In genomic region chr5:115291397-115291796, GRCh38 we compare ENCODE assay signal across 32 cellular contexts.
"Had no signal": no experiment of that assay in that cellular context is flagged by ENCODE, and none has a peak within 500 bp of the region (broad histone marks: within the 10 kb centered on the region; RNA-seq: fewer than 3 reads in every experiment).

No MANE protein-coding gene starts in this region.

- H3K27ac ChIP-seq: neural progenitor cell, ovary, parathyroid adenoma, psoas muscle, skin epidermis, spleen, suprapubic skin, testis, tibial artery, transverse colon, upper lobe of left lung, vagina had no signal

- H3K4me3 Mint-ChIP-seq: naive thymus-derived CD4-positive, alpha-beta T cell; natural killer cell; nephron; neural progenitor cell; stimulated activated memory B cell treated with anti-CD40 and anti-IgM and Interleukin-4, amounts not matched to agents 10 μg/mL and 1 μg/mL and 100 μg/mL, for 72 hours; stimulated activated naive CD8-positive, alpha-beta T cell treated with anti-CD3 and anti-CD28 coated beads, Interleukin-15, amount 100 ng/mL, for 72 hours had no signal

- H3K4me1 ChIP-seq: parathyroid adenoma had no signal

- H3K27ac Mint-ChIP-seq: naive thymus-derived CD4-positive, alpha-beta T cell; natural killer cell; nephron; neural progenitor cell; progenitor cell of endocrine pancreas; stimulated activated memory B cell treated with anti-CD40 and anti-IgM and Interleukin-4, amounts not matched to agents 10 μg/mL and 1 μg/mL and 100 μg/mL, for 72 hours; stimulated activated naive CD8-positive, alpha-beta T cell treated with anti-CD3 and anti-CD28 coated beads, Interleukin-15, amount 100 ng/mL, for 72 hours had no signal

- H3K27me3 ChIP-seq: neural progenitor cell, ovary, spleen, suprapubic skin, testis, tibial artery, transverse colon, upper lobe of left lung, vagina had no signal

- H3K9me3 ChIP-seq: ovary, psoas muscle, suprapubic skin, testis, tibial artery, upper lobe of left lung, vagina had no signal

- H2AFZ ChIP-seq: neural progenitor cell, parathyroid adenoma had no signal

- FAIRE-seq: urothelium cell line had no signal

- H3K27me3 Mint-ChIP-seq: progenitor cell of endocrine pancreas; stimulated activated memory B cell treated with anti-CD40 and anti-IgM and Interleukin-4, amounts not matched to agents 10 μg/mL and 1 μg/mL and 100 μg/mL, for 72 hours; stimulated activated naive CD8-positive, alpha-beta T cell treated with anti-CD3 and anti-CD28 coated beads, Interleukin-15, amount 100 ng/mL, for 72 hours had no signal

- ATAC-seq: naive thymus-derived CD4-positive, alpha-beta T cell; natural killer cell; psoas muscle; right cardiac atrium; sciatic nerve; stimulated activated memory B cell treated with anti-CD40 and anti-IgM and Interleukin-4, amounts not matched to agents 10 μg/mL and 1 μg/mL and 100 μg/mL, for 72 hours; stimulated activated naive CD8-positive, alpha-beta T cell treated with anti-CD3 and anti-CD28 coated beads, Interleukin-15, amount 100 ng/mL, for 72 hours; stimulated activated naive CD8-positive, alpha-beta T cell treated with anti-CD3 and anti-CD28 coated beads, Interleukin-15, Interleukin-2, amounts not matched to agents 100 U/mL and 50 U/mL, for 24 hours had no signal

- H3K4me3 ChIP-seq: neural progenitor cell, ovary, psoas muscle, skin epidermis, smooth muscle cell, spleen, suprapubic skin, testis, tibial artery, transverse colon, upper lobe of left lung, vagina had no signal

- H3K9ac ChIP-seq: neural progenitor cell, parathyroid adenoma had no signal

- DNase-seq: naive thymus-derived CD4-positive, alpha-beta T cell; natural killer cell; occipital lobe; ovary; posterior cingulate gyrus; psoas muscle; right cardiac atrium; spleen; stimulated activated CD4-positive, alpha-beta T cell treated with anti-CD3 and anti-CD28 coated beads, Interleukin-12 subunit alpha, Interleukin-12 subunit beta, amount 100 ng/mL, for 4 hours; stimulated activated CD4-positive, alpha-beta T cell treated with anti-CD3 and anti-CD28 coated beads, Interleukin-1b, Interleukin-23, amount 100 ng/mL, for 48 hours; stimulated activated CD4-positive, alpha-beta T cell treated with anti-CD3 and anti-CD28 coated beads, Interleukin-4, amount 100 ng/mL, for 1 hour; stimulated activated CD4-positive, alpha-beta T cell treated with anti-CD3 and anti-CD28 coated beads, Interleukin-4, amount 100 ng/mL, for 4 hours; stimulated activated CD8-positive, alpha-beta memory T cell treated with anti-CD3 and anti-CD28 coated beads, Interleukin-4, amount 100 ng/mL, for 48 hours; stimulated activated naive CD4-positive, alpha-beta T cell; stimulated activated naive CD8-positive, alpha-beta T cell treated with anti-CD3 and anti-CD28 coated beads, Interleukin-15, amount 100 ng/mL, for 72 hours; stimulated activated naive CD8-positive, alpha-beta T cell treated with anti-CD3 and anti-CD28 coated beads, Interleukin-15, Interleukin-2, amounts not matched to agents 100 U/mL and 50 U/mL, for 24 hours; substantia nigra; testis; tibial artery; transverse colon; upper lobe of left lung had no signal

- H3K36me3 ChIP-seq: neural progenitor cell, ovary, spleen, suprapubic skin, tibial artery, transverse colon, upper lobe of left lung, vagina had no signal

- H3K4me2 ChIP-seq: neural progenitor cell, smooth muscle cell had no signal
